19 cellular contexts compared by ENCODE assay signal in genomic region chr2:109206569-109207145, GRCh38.
DNase-seq lines count a peak whose midpoint lies in the region; ATAC-seq and TF ChIP-seq lines count a peak whose summit lies in the region.
"Had no signal": no experiment of that assay in that cellular context is flagged by ENCODE, and none has a peak within 500 bp of the region (broad histone marks: within the 10 kb centered on the region; RNA-seq: fewer than 3 reads in every experiment).

No MANE protein-coding gene starts in this region.

- intact Hi-C loops in CD8-positive, alpha-beta T cell (cut with DNase I, micrococcal nuclease): loop anchor here in 1 of 2 experiments (5.0 kb wide), 1 partner anchor 36 kb away; no protein-coding TSS in a partner anchor

- peaks cover 4% of the 10 kb centered on the region for H3K4me1 Mint-ChIP-seq in activated CD8-positive, alpha-beta memory T cell treated with anti-CD3 and anti-CD28 coated beads, Interleukin-2, amount 10 ng/mL, durations not matched to agents 7 days and 5 days
- peaks cover 26% of the 10 kb centered on the region for H3K4me1 Mint-ChIP-seq in CD8-positive, alpha-beta T cell (ENCODE audit: low read depth)
- peaks cover 82% of the 10 kb centered on the region for H3K4me1 Mint-ChIP-seq in osteocyte (ENCODE audit: unreplicated experiment)

- no peaks in the 10 kb centered on the region for H3K36me3 ChIP-seq in CD8-positive, alpha-beta T cell (ENCODE audit: insufficient read depth, low read length)
- H3K36me3 ChIP-seq: Peyer's patch, SJCRH30 had no signal

- ATAC-seq in activated CD8-positive, alpha-beta memory T cell treated with anti-CD3 and anti-CD28 coated beads, Interleukin-2, amount 10 ng/mL, durations not matched to agents 7 days and 5 days: no peak
- ATAC-seq in CD8-positive, alpha-beta T cell: no peak

- H3K36me3 Mint-ChIP-seq in activated CD8-positive, alpha-beta memory T cell treated with anti-CD3 and anti-CD28 coated beads, Interleukin-2, amount 10 ng/mL, durations not matched to agents 7 days and 5 days: no peaks in the 10 kb centered on the region
- H3K36me3 Mint-ChIP-seq in CD8-positive, alpha-beta T cell: no peaks in the 10 kb centered on the region
- H3K36me3 Mint-ChIP-seq in osteocyte (ENCODE audit: unreplicated experiment): peaks cover 2% of the 10 kb centered on the region

- H3K4me3 Mint-ChIP-seq in activated CD8-positive, alpha-beta memory T cell treated with anti-CD3 and anti-CD28 coated beads, Interleukin-2, amount 10 ng/mL, durations not matched to agents 7 days and 5 days: no peak overlapping the region
- H3K4me3 Mint-ChIP-seq in CD8-positive, alpha-beta T cell: no peak overlapping the region
- no peak overlapping the region for H3K4me3 Mint-ChIP-seq in osteocyte (ENCODE audit: unreplicated experiment)
- H3K4me3 Mint-ChIP-seq: IgD-negative memory B cell had no signal

- H3K27me3 Mint-ChIP-seq in activated CD8-positive, alpha-beta memory T cell treated with anti-CD3 and anti-CD28 coated beads, Interleukin-2, amount 10 ng/mL, durations not matched to agents 7 days and 5 days: peaks cover 74% of the 10 kb centered on the region
- H3K27me3 Mint-ChIP-seq in CD8-positive, alpha-beta T cell (ENCODE audit: low read depth): no peaks in the 10 kb centered on the region
- no peaks in the 10 kb centered on the region for H3K27me3 Mint-ChIP-seq in osteocyte (ENCODE audit: unreplicated experiment)

- H3K27ac Mint-ChIP-seq in activated CD8-positive, alpha-beta memory T cell treated with anti-CD3 and anti-CD28 coated beads, Interleukin-2, amount 10 ng/mL, durations not matched to agents 7 days and 5 days: no peak overlapping the region
- H3K27ac Mint-ChIP-seq in CD8-positive, alpha-beta T cell: peak overlapping the region; percentile 24
- peak overlapping the region; percentile 46 for H3K27ac Mint-ChIP-seq in osteocyte (ENCODE audit: unreplicated experiment)
- H3K27ac Mint-ChIP-seq: IgD-negative memory B cell had no signal

- no peak for TF ChIP-seq CTCF in CD8-positive, alpha-beta T cell (IDR thresholded peaks at IDR 0.05)
- no peak for TF ChIP-seq CTCF in osteocyte (IDR thresholded peaks at IDR 0.05)

- DNase-seq in activated CD8-positive, alpha-beta memory T cell treated with anti-CD3 and anti-CD28 coated beads, Interleukin-2, amount 50 U/mL, for 48 hours: peak; percentile 30
- no peak for DNase-seq in activated CD8-positive, alpha-beta memory T cell treated with anti-CD3 and anti-CD28 coated beads, Interleukin-2, amount 10 ng/mL, durations not matched to agents 7 days and 5 days
- DNase-seq in CD8-positive, alpha-beta T cell: peak in 1 of 7 experiments; percentile 38
- DNase-seq in left kidney (ENCODE audit: low read depth, low spot score) (peak; percentile 66), osteocyte (ENCODE audit: extremely low spot score, unreplicated experiment) (no peak), SKM-1 treated with dmso at 0.1 percent for 144 hours (lab: John Stamatoyannopoulos, UW; ENCODE audit: unreplicated experiment) (no peak), DMS114 treated with DMSO at 0.1 percent for 48 hours (lab: John Stamatoyannopoulos, UW; ENCODE audit: unreplicated experiment) (no peak), G401 (ENCODE audit: low spot score) (no peak)
- DNase-seq: COR-L47, GOT3, HCEC 1CT, NCI-H1694, NCI-H2081 treated with DMSO at 0.1 percent for 48 hours, NCI-H2171 treated with DMSO at 0.1 percent for 48 hours, NCI-H524 treated with DMSO at 0.1 percent for 48 hours, NCI-H82, Peyer's patch, SJCRH30 had no signal

- POLR2A ChIA-PET in CD8-positive, alpha-beta T cell (lab: Charles Lee): no interaction called here

- CTCF ChIA-PET in activated CD8-positive, alpha-beta memory T cell treated with anti-CD3 and anti-CD28 coated beads, Interleukin-2, amount 10 ng/mL, durations not matched to agents 7 days and 5 days (lab: Charles Lee): interaction anchor here (1.9 kb wide), 1 partner anchor 304 kb away, joined by 6 read pairs; no protein-coding TSS in a partner anchor
- CTCF ChIA-PET in CD8-positive, alpha-beta T cell (lab: Charles Lee): no interaction called here

- H3K27ac ChIP-seq in CD8-positive, alpha-beta T cell (ENCODE audit: low read depth, low read length): no peak overlapping the region
- H3K27ac ChIP-seq: Peyer's patch, SJCRH30 had no signal

- H3K27me3 ChIP-seq in CD8-positive, alpha-beta T cell (ENCODE audit: insufficient read depth, low read length): no peaks in the 10 kb centered on the region
- H3K27me3 ChIP-seq: Peyer's patch had no signal

- H3K4me3 ChIP-seq in CD8-positive, alpha-beta T cell (ENCODE audit: low read depth, low read length): no peak overlapping the region
- H3K4me3 ChIP-seq: Peyer's patch, SJCRH30 had no signal

- H3K9me3 ChIP-seq in CD8-positive, alpha-beta T cell (ENCODE audit: low read length): peaks cover 6% of the 10 kb centered on the region
- H3K9me3 ChIP-seq: Peyer's patch, SJCRH30 had no signal

- in situ Hi-C loops in G401 (cut with HindIII; ENCODE audit: low sequenced_read_pairs): no loop called here

- no peaks in the 10 kb centered on the region for H3K4me1 ChIP-seq in CD8-positive, alpha-beta T cell (ENCODE audit: insufficient read depth, low read length)
- H3K4me1 ChIP-seq: Peyer's patch, SJCRH30 had no signal

- H3K9me3 Mint-ChIP-seq in activated CD8-positive, alpha-beta memory T cell treated with anti-CD3 and anti-CD28 coated beads, Interleukin-2, amount 10 ng/mL, durations not matched to agents 7 days and 5 days (ENCODE audit: low read depth): no peaks in the 10 kb centered on the region
- H3K9me3 Mint-ChIP-seq in CD8-positive, alpha-beta T cell: peaks cover 3% of the 10 kb centered on the region
- H3K9me3 Mint-ChIP-seq in osteocyte (ENCODE audit: unreplicated experiment): no peaks in the 10 kb centered on the region
- H3K9me3 Mint-ChIP-seq: IgD-negative memory B cell had no signal

Comparison
In these comparisons a context has a peak if more than half of its experiments do, and no peak if none do; other contexts are left out.
1. DNase-seq: peak in activated CD8-positive, alpha-beta memory T cell treated with anti-CD3 and anti-CD28 coated beads, Interleukin-2, amount 50 U/mL, for 48 hours (single experiment) and left kidney (single experiment); none in activated CD8-positive, alpha-beta memory T cell treated with anti-CD3 and anti-CD28 coated beads, Interleukin-2, amount 10 ng/mL, durations not matched to agents 7 days and 5 days (single experiment), osteocyte (single experiment), SKM-1 treated with dmso at 0.1 percent for 144 hours (single experiment), DMS114 treated with DMSO at 0.1 percent for 48 hours (single experiment) and G401 (single experiment).